ENCODE assay signal across 8 cellular contexts in the genomic region with DNA sequence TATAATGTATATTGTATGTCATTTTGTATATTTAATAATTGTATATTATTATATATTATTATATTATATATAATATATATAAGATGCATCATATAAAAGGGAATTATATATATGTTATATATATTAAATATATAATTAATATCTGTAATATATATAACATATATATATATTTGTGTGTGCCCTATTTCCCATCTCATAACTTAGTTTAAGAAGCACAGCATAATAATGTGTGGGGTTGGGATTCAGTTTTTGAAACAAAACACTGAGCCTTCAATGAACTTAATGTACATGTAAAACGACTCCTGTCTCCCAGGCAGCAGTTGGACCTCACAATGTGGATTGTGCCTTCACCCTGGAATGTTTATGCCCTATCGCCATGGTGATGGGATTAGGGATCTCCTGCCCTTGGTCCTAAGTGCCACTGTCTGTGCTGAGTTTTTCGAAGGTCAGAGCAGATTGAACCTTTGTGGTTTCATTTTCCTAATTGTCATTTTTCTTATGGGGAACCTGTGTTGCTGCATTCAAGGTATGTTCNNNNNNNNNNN.
DNase-seq lines count a peak whose midpoint lies in the region; ATAC-seq lines count a peak whose summit lies in the region.
"Not testable (repeated sequence)": the region's sequence is repeated elsewhere in the genome, so short reads cannot be mapped to it uniquely, and the experiment has no call there.

No MANE protein-coding gene starts in this region.

- ATAC-seq in GM18498 (IDR thresholded peaks at IDR 0.05; ENCODE audit: unreplicated experiment), result peak; percentile 67
- peak; percentile 68 for ATAC-seq in HG02610 (IDR thresholded peaks at IDR 0.05; ENCODE audit: unreplicated experiment)
- ATAC-seq in HG03521 (IDR thresholded peaks at IDR 0.05; ENCODE audit: unreplicated experiment), result peak; percentile 69
- peak; percentile 70 for ATAC-seq in central memory CD8-positive, alpha-beta T cell (replicated peaks; ENCODE audit: extremely low read depth, poor library complexity, severe bottlenecking)
- peak; percentile 45 for ATAC-seq in Right ventricle myocardium superior (ENCODE audit: poor library complexity)

- H3K36me3 Mint-ChIP-seq in activated CD4-positive, alpha-beta memory T cell treated with anti-CD3 and anti-CD28 coated beads, Interleukin-2, amount 10 ng/mL, durations not matched to agents 7 days and 5 days (ENCODE audit: low read depth); central memory CD8-positive, alpha-beta T cell (ENCODE audit: insufficient read depth): not testable (repeated sequence)

- H3K4me1 Mint-ChIP-seq in activated CD4-positive, alpha-beta memory T cell treated with anti-CD3 and anti-CD28 coated beads, Interleukin-2, amount 10 ng/mL, durations not matched to agents 7 days and 5 days; central memory CD8-positive, alpha-beta T cell: not testable (repeated sequence)

- CTCF ChIA-PET in activated CD4-positive, alpha-beta memory T cell treated with anti-CD3 and anti-CD28 coated beads, Interleukin-2, amount 10 ng/mL, durations not matched to agents 7 days and 5 days (lab: Charles Lee), result not testable (repeated sequence)

- intact Hi-C loops in Right ventricle myocardium superior (cut with DNase I), result not testable (repeated sequence)

- H3K4me3 Mint-ChIP-seq in activated CD4-positive, alpha-beta memory T cell treated with anti-CD3 and anti-CD28 coated beads, Interleukin-2, amount 10 ng/mL, durations not matched to agents 7 days and 5 days; central memory CD8-positive, alpha-beta T cell: not testable (repeated sequence)

- peaks cover 13% of the 10 kb centered on the region for H3K9me3 Mint-ChIP-seq in activated CD4-positive, alpha-beta memory T cell treated with anti-CD3 and anti-CD28 coated beads, Interleukin-2, amount 10 ng/mL, durations not matched to agents 7 days and 5 days
- peaks cover 20% of the 10 kb centered on the region for H3K9me3 Mint-ChIP-seq in central memory CD8-positive, alpha-beta T cell

- not testable (repeated sequence) for H3K27ac Mint-ChIP-seq in activated CD4-positive, alpha-beta memory T cell treated with anti-CD3 and anti-CD28 coated beads, Interleukin-2, amount 10 ng/mL, durations not matched to agents 7 days and 5 days; central memory CD8-positive, alpha-beta T cell (ENCODE audit: low read depth)

- H3K27me3 Mint-ChIP-seq in activated CD4-positive, alpha-beta memory T cell treated with anti-CD3 and anti-CD28 coated beads, Interleukin-2, amount 10 ng/mL, durations not matched to agents 7 days and 5 days; central memory CD8-positive, alpha-beta T cell: not testable (repeated sequence)

- peak; percentile 20 for DNase-seq in activated CD4-positive, alpha-beta memory T cell treated with anti-CD3 and anti-CD28 coated beads, Interleukin-2, amount 10 ng/mL, durations not matched to agents 7 days and 5 days
- DNase-seq in central memory CD8-positive, alpha-beta T cell (ENCODE audit: low spot score in 2 of 2), result peak in 1 of 2 donors; percentile 8
- not testable (repeated sequence) for DNase-seq in Right ventricle myocardium superior
- peak; percentile 45 for DNase-seq in mesenteric fat pad (ENCODE audit: low spot score)
- DNase-seq in superior temporal gyrus (ENCODE audit: extremely low spot score), result peak; percentile 5

- POLR2A ChIA-PET in activated CD4-positive, alpha-beta memory T cell treated with anti-CD3 and anti-CD28 coated beads, Interleukin-2, amount 10 ng/mL, durations not matched to agents 7 days and 5 days (lab: Charles Lee), result not testable (repeated sequence)
